Comparison of ENCODE assay signal across 17 cellular contexts in genomic region chr12:132320767-132321211, GRCh38. TPM values are rescaled to one million over a fixed set of nuclear protein-coding genes. Genes with fewer than 3 reads are reported as not detected.
"Had no signal": no experiment of that assay in that cellular context is flagged by ENCODE, and none has a peak within 500 bp of the region (broad histone marks: within the 10 kb centered on the region; RNA-seq: fewer than 3 reads in every experiment).

No MANE protein-coding gene starts in this region.

- H3K36me3 Mint-ChIP-seq: naive B cell had no signal

- H3K27ac Mint-ChIP-seq: naive B cell, progenitor cell of endocrine pancreas had no signal

- H3K4me1 ChIP-seq: heart left ventricle had no signal

- H3K36me3 ChIP-seq: heart left ventricle, left lung, ovary, stomach, thoracic aorta, transverse colon had no signal

- H3K9me3 Mint-ChIP-seq: central memory CD8-positive, alpha-beta T cell; naive B cell had no signal

- H3K4me3 Mint-ChIP-seq: central memory CD8-positive, alpha-beta T cell had no signal

- H3K27ac ChIP-seq: heart left ventricle, left lung, ovary, stomach, thoracic aorta, transverse colon had no signal

- H3K9me3 ChIP-seq: heart left ventricle, left lung, ovary, stomach, thoracic aorta, transverse colon had no signal

- DNase-seq: effector memory CD4-positive, alpha-beta T cell; hypothalamus; mesendoderm; naive B cell; ovary; stimulated activated CD4-positive, alpha-beta T cell treated with anti-CD3 and anti-CD28 coated beads, Interleukin-2, amount 100 ng/mL, for 24 hours; stimulated activated CD4-positive, alpha-beta T cell treated with anti-CD3 and anti-CD28 coated beads, Interleukin-4, amount 100 ng/mL, for 4 hours; stimulated activated naive CD4-positive, alpha-beta T cell; stomach; transverse colon had no signal

- H3K27me3 ChIP-seq: ovary had no signal

- ATAC-seq: esophagus mucosa, heart left ventricle, left lung, sciatic nerve had no signal

- H3K4me3 ChIP-seq: heart left ventricle, left lung, ovary, stomach, thoracic aorta, transverse colon had no signal

- H3K4me1 Mint-ChIP-seq: central memory CD8-positive, alpha-beta T cell had no signal

RNA-seq across cellular contexts. Expression of gene GALNT9, which starts 8.6 kb away (rescaled TPM):
- total RNA-seq: esophagus mucosa, sciatic nerve had no signal
- polyA plus RNA-seq: heart left ventricle had no signal
